ENCODE assay signal across 8 cellular contexts in the genomic region with DNA sequence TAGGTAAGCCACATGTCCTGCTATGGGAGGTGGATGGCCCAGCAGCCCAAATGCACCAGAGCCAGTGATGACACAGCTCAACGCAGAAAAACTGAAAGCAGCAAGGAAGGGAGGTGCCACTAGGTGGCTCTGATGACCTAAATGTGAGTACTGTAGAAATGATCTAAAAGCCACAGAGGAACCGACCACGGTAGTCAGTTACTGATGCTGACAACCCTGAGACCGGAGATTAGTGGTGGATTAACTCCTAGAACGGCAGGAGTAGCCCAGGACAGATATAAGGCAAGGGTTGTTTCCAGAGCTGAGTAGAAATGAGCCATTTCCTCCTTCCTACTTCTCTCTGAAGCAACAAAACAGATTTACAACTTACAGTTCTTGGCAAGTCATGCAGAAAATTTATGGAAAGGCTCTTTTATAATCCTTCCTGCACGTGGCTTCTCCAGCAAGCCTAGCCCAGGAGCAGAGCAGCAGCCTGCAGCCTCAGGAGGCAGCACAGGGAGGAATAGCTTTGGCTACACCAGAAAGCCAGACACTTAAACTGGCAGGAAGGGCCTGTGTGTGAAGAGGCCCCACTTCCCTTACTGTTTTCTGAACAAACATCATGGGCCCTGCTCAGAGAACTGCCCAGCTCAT.
DNase-seq lines count a peak whose midpoint lies in the region; ATAC-seq and TF ChIP-seq lines count a peak whose summit lies in the region.

No MANE protein-coding gene starts in this region.

- no peaks in the 10 kb centered on the region for H3K27me3 ChIP-seq in WERI-Rb-1 (ENCODE audit: insufficient read depth, low read depth, severe bottlenecking)

- DNase-seq in GM10266 (ENCODE audit: extremely low spot score) (peak; percentile 80), NCI-H2196 treated with DMSO at 0.1 percent for 48 hours (lab: John Stamatoyannopoulos, UW; ENCODE audit: unreplicated experiment) (peak; percentile 31), WERI-Rb-1 (peak; percentile 89), kidney glomerular epithelial cell (lab: John Stamatoyannopoulos, UW) (peak; percentile 74), cortex of kidney (lab: John Stamatoyannopoulos, UW) (no peak)
- DNase-seq in central memory CD4-positive, alpha-beta T cell: peak; percentile 65
- peak; percentile 83 for DNase-seq in stimulated activated CD4-positive, alpha-beta T cell treated with anti-CD3 and anti-CD28 coated beads, Interleukin-15, amount 100 ng/mL, for 24 hours

- peaks cover 18% of the 10 kb centered on the region for H3K36me3 ChIP-seq in WERI-Rb-1

- ATAC-seq in HG02938 (IDR thresholded peaks at IDR 0.05; ENCODE audit: unreplicated experiment): peak; percentile 69

- no peak overlapping the region for H3K4me3 ChIP-seq in WERI-Rb-1 (ENCODE audit: low read depth, low read length)

- TF ChIP-seq CTCF in GM10266 (IDR thresholded peaks at IDR 0.05; ENCODE audit: control insufficient read depth, insufficient read depth, low read depth, missing control alignments) (peak; percentile 82), WERI-Rb-1 (IDR thresholded peaks at IDR 0.05; ENCODE audit: low read depth, low read length) (peak; percentile 85)

- no peaks in the 10 kb centered on the region for H3K9me3 ChIP-seq in WERI-Rb-1 (ENCODE audit: severe bottlenecking)

- H3K27ac ChIP-seq in WERI-Rb-1: peak overlapping the region; percentile 72
